ENCODE assay signal across 17 cellular contexts in genomic region chr13:20332361-20333096, GRCh38.
A peak's percentile ranks its signal among the peaks of the same experiment; 100 is the strongest.
DNase-seq lines count a peak whose midpoint lies in the region; ATAC-seq and TF ChIP-seq lines count a peak whose summit lies in the region.
"Had no signal": no experiment of that assay in that cellular context is flagged by ENCODE, and none has a peak within 500 bp of the region (broad histone marks: within the 10 kb centered on the region; RNA-seq: fewer than 3 reads in every experiment).

No MANE protein-coding gene starts in this region.

- no peaks in the 10 kb centered on the region for H3K36me3 ChIP-seq in fibroblast of lung (ENCODE audit: control insufficient read depth, insufficient read depth, low read length)
- H3K36me3 ChIP-seq: adrenal gland, thoracic aorta had no signal

- peak; percentile 93 for ATAC-seq in sciatic nerve
- ATAC-seq: K562 had no signal

- H3K4me1 ChIP-seq in fibroblast of lung (ENCODE audit: control insufficient read depth, extremely low read depth, insufficient read depth, low read length) = no peaks in the 10 kb centered on the region
- H3K4me1 ChIP-seq: adrenal gland, parathyroid adenoma had no signal

- peaks cover 20% of the 10 kb centered on the region for H3K27me3 ChIP-seq in fibroblast of lung (ENCODE audit: control insufficient read depth, insufficient read depth, low read length)
- H3K27me3 ChIP-seq: adrenal gland had no signal

- H3K9me3 ChIP-seq in fibroblast of lung (ENCODE audit: control insufficient read depth, insufficient read depth, low read depth, low read length) = no peaks in the 10 kb centered on the region
- H3K9me3 ChIP-seq: adrenal gland, thoracic aorta had no signal

- H4K20me1 ChIP-seq in fibroblast of lung (ENCODE audit: control insufficient read depth, extremely low read depth, insufficient read depth, low read length) = no peaks in the 10 kb centered on the region

- no peak for TF ChIP-seq CTCF in fibroblast of lung (conservative IDR thresholded peaks at IDR 0.05 in 1 of 2, IDR thresholded peaks at IDR 0.05 in 1 of 2; ENCODE audit: low read depth in 1 of 2, low read length in 2 of 2)

- no peak overlapping the region for H3K27ac ChIP-seq in fibroblast of lung (ENCODE audit: insufficient read depth, low read length)
- H3K27ac ChIP-seq: adrenal gland, parathyroid adenoma, thoracic aorta had no signal

- no peak overlapping the region for H3K9ac ChIP-seq in fibroblast of lung (ENCODE audit: insufficient read depth, low read length)
- H3K9ac ChIP-seq: parathyroid adenoma had no signal

- no peak overlapping the region for H3K4me2 ChIP-seq in fibroblast of lung (ENCODE audit: extremely low read depth, insufficient read depth, low read length)

- H2AFZ ChIP-seq in fibroblast of lung (ENCODE audit: low read length) = no peak overlapping the region
- H2AFZ ChIP-seq: parathyroid adenoma had no signal

- H3K4me3 ChIP-seq in fibroblast of lung (replicated peaks in 1 of 4; ENCODE audit: control extremely low read depth in 1 of 4, insufficient read depth in 1 of 4, low read depth in 3 of 4, low read length in 4 of 4) = no peak overlapping the region
- H3K4me3 ChIP-seq: adrenal gland, K562, thoracic aorta had no signal

- peak; percentile 12 for DNase-seq in GM04504 (ENCODE audit: low read depth)
- peak; percentile 70 for DNase-seq in NCI-H748 treated with DMSO at 0.1 percent for 48 hours (lab: John Stamatoyannopoulos, UW)
- DNase-seq in fibroblast of lung (ENCODE audit: low read depth in 2 of 2) = peak; percentile 18 to 48
- DNase-seq in sciatic nerve (ENCODE audit: low spot score) = no peak
- DNase-seq in CD1c-positive myeloid dendritic cell (ENCODE audit: extremely low spot score) = no peak
- DNase-seq in activated T-cell treated with anti-CD3 and anti-CD28 coated beads, Interleukin-2, amount 50 U/mL, for 48 hours = no peak
- DNase-seq in activated naive CD4-positive, alpha-beta T cell treated with Interleukin-2 at 50 U/mL for 16 hours = no peak
- DNase-seq: activated CD4-positive, alpha-beta T cell treated with anti-CD3 and anti-CD28 coated beads, Interleukin-2, amount 10 ng/mL, durations not matched to agents 7 days and 5 days; activated T-cell treated with anti-CD3 and anti-CD28 coated beads, Interleukin-2, amount 50 U/mL, for 1 hour; adrenal gland; dermis blood vessel endothelial cell; NCI-H1694 treated with DMSO at 0.1 percent for 48 hours; NCI-H69; T-helper 9 cell had no signal

- intact Hi-C loops in sciatic nerve (cut with DNase I) = no loop called here

- no peaks in the 10 kb centered on the region for H3K79me2 ChIP-seq in fibroblast of lung (ENCODE audit: control insufficient read depth, insufficient read depth, low read length)
- H3K79me2 ChIP-seq: parathyroid adenoma had no signal

Comparison
In these comparisons a context has a peak if more than half of its experiments do, and no peak if none do; other contexts are left out.
1. DNase-seq: peak in GM04504 (single experiment), NCI-H748 treated with DMSO at 0.1 percent for 48 hours (single experiment) and fibroblast of lung (2 of 2); none in sciatic nerve (single experiment), CD1c-positive myeloid dendritic cell (single experiment), activated T-cell treated with anti-CD3 and anti-CD28 coated beads, Interleukin-2, amount 50 U/mL, for 48 hours (0 of 2) and activated naive CD4-positive, alpha-beta T cell treated with Interleukin-2 at 50 U/mL for 16 hours (single experiment).